In genomic region chr12:95802482-95803264, GRCh38 we compare ENCODE assay signal across 1 cellular context.
TF ChIP-seq lines count a peak whose summit lies in the region.

No MANE protein-coding gene starts in this region.

TF ChIP-seq in GM23338, 12 proteins besides CTCF, POLR2A, EP300 and RAD21 (continued from another document):
- TF ChIP-seq REST (IDR thresholded peaks at IDR 0.05; ENCODE audit: unreplicated experiment) (no peak), STAT1 (IDR thresholded peaks at IDR 0.05; ENCODE audit: unreplicated experiment) (no peak), EZH2 (IDR thresholded peaks at IDR 0.05; ENCODE audit: low read depth, unreplicated experiment) (no peak), NANOG (IDR thresholded peaks at IDR 0.05; ENCODE audit: borderline replicate concordance) (no peak), EZH2phosphoT487 (IDR thresholded peaks at IDR 0.05; ENCODE audit: unreplicated experiment) (no peak), JUNB (IDR thresholded peaks at IDR 0.05; ENCODE audit: unreplicated experiment) (no peak), CREB1 (CRISPR knock-in tag; IDR thresholded peaks at IDR 0.05; ENCODE audit: low read depth) (no peak)
